Comparison of ENCODE assay signal across 8 cellular contexts in genomic region chr7:139360210-139360947, GRCh38. TPM values are rescaled to one million over a fixed set of nuclear protein-coding genes. Genes with fewer than 3 reads are reported as not detected.
DNase-seq lines count a peak whose midpoint lies in the region; ATAC-seq and TF ChIP-seq lines count a peak whose summit lies in the region.

No MANE protein-coding gene starts in this region.

- peak; percentile 73 for ATAC-seq in GM19351 (IDR thresholded peaks at IDR 0.05; ENCODE audit: unreplicated experiment)
- peak; percentile 40 for ATAC-seq in HG03469 (IDR thresholded peaks at IDR 0.05; ENCODE audit: unreplicated experiment)
- peak; percentile 79 for ATAC-seq in left lobe of liver

- TF ChIP-seq CTCF in C4-2B (conservative IDR thresholded peaks at IDR 0.05): no peak

- DNase-seq in NCI-H526 treated with DMSO at 0.1 percent for 48 hours (lab: John Stamatoyannopoulos, UW) (peak; percentile 98), cortex of kidney (lab: John Stamatoyannopoulos, UW) (peak; percentile 83), left lobe of liver (ENCODE audit: low spot score) (peak; percentile 98)
- DNase-seq in activated CD4-positive, alpha-beta T cell treated with anti-CD3 and anti-CD28 coated beads, Interleukin-2, amount 50 U/mL, for 1 hour: peak; percentile 98
- DNase-seq in stimulated activated CD4-positive, alpha-beta T cell treated with anti-CD3 and anti-CD28 coated beads, Interleukin-1b, Interleukin-23, amount 100 ng/mL, for 48 hours: peak; percentile 99

- H3K27ac ChIP-seq in C4-2B: peak overlapping the region; percentile 98

RNA-seq across cellular contexts. Expression of gene LUC7L2, which starts 0.7 kb away (rescaled TPM):
- 48.3 TPM for total RNA-seq in left lobe of liver

RNA-seq across cellular contexts. Expression of gene FMC1, which starts 19.2 kb away (rescaled TPM):
- total RNA-seq in left lobe of liver: 12.1 TPM

Comparison
In these comparisons a context has a peak if more than half of its experiments do, and no peak if none do; other contexts are left out.
1. Peak in every context shown above with its lines: DNase-seq, ATAC-seq and H3K27ac ChIP-seq.